In the genomic region with DNA sequence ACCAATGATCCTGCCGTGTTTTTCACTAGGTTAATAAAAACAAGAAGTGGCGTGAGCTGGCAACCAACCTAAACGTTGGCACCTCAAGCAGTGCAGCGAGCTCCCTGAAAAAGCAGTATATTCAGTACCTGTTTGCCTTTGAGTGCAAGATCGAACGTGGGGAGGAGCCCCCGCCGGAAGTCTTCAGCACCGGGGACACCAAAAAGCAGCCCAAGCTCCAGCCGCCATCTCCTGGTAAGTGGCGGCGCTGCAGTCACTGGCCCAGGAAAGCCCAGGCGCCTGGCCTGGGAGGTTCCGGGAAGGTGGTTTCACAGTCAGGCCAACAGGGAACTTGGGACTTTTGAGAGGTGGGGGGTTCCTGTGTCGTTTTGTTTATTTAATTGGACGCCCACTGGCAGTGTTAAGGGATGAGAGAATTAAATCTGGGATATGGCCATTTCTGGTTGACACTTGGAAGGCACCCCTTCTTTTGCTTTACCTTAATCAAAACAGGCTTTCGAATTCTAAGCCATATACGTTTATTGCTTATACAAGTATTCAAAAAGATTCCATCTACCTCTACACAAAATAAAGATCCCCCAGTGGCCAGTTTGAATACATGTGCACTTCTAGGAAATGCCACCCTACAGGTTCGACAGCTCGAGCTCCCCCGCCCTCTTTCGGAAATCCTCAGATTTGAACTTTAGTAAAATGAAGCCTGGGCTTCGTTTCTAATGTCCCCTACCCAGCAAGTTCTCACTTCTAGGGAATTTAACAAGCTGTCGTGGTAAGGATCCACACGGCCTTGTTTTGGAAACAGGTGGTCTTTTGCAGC, we compare ENCODE assay signal across 8 cellular contexts.
DNase-seq lines count a peak whose midpoint lies in the region; ATAC-seq and TF ChIP-seq lines count a peak whose summit lies in the region.

No MANE protein-coding gene starts in this region.

- H3K4me1 ChIP-seq in Peyer's patch, result peaks cover 0 to 28% (median 0%) of the 10 kb centered on the region in 4 donors
- no peaks in the 10 kb centered on the region for H3K4me1 ChIP-seq in neuronal stem cell (ENCODE audit: control insufficient read depth in 2 of 2, insufficient read depth in 1 of 2, low read depth in 1 of 2, low read length in 2 of 2)

- no peak overlapping the region for H3K23ac ChIP-seq in neuronal stem cell (ENCODE audit: low read depth, low read length, poor library complexity)

- no peak overlapping the region for H2BK5ac ChIP-seq in neuronal stem cell (ENCODE audit: low read length)

- H4K8ac ChIP-seq in neuronal stem cell (ENCODE audit: low read depth, low read length), result no peak overlapping the region

- H4K91ac ChIP-seq in neuronal stem cell (ENCODE audit: low read depth, low read length, poor library complexity), result no peak overlapping the region

- no peak overlapping the region for H2BK120ac ChIP-seq in neuronal stem cell (ENCODE audit: low read depth, low read length)

- no peak overlapping the region for H2BK12ac ChIP-seq in neuronal stem cell (ENCODE audit: low read length)

- TF ChIP-seq POLR2A in Peyer's patch (IDR thresholded peaks at IDR 0.05), result no peak

- peak overlapping the region in 1 of 4 donors; percentile 17 for H3K4me3 ChIP-seq in Peyer's patch
- H3K4me3 ChIP-seq in neuronal stem cell (ENCODE audit: low read length in 2 of 2), result no peak overlapping the region

- no peak overlapping the region for H2AFZ ChIP-seq in neuronal stem cell (ENCODE audit: low read length)

- no peak overlapping the region for H2AK5ac ChIP-seq in neuronal stem cell (ENCODE audit: low read depth, low read length)

- H3K27me3 ChIP-seq in Peyer's patch (no peaks in the 10 kb centered on the region), neuronal stem cell (ENCODE audit: control insufficient read depth in 3 of 3, insufficient read depth in 3 of 3, low read depth in 1 of 3, low read length in 3 of 3) (no peaks in the 10 kb centered on the region)

- H3K18ac ChIP-seq in neuronal stem cell (ENCODE audit: low read length), result no peak overlapping the region

- no peak for ATAC-seq in GM21447 (IDR thresholded peaks at IDR 0.05; ENCODE audit: unreplicated experiment)

- DNase-seq in COLO829 (ENCODE audit: low spot score) (peak; percentile 40), HT-29 (ENCODE audit: low spot score) (peak; percentile 84), Peyer's patch (peak; percentile 57 to 87 (median 85)), fibroblast of the conjunctiva (ENCODE audit: low read depth) (peak; percentile 31), neuronal stem cell (ENCODE audit: low spot score) (peak; percentile 33), stromal cell of bone marrow (ENCODE audit: low read depth) (peak; percentile 31)
- peak; percentile 43 for DNase-seq in activated T-helper 9 cell treated with anti-CD3 and anti-CD28 coated beads, Interleukin-2, amount 50 U/mL, for 16 hours (ENCODE audit: low read depth)

- H3K27ac ChIP-seq in Peyer's patch, result no peak overlapping the region
- H3K27ac ChIP-seq in neuronal stem cell (replicated peaks; ENCODE audit: low read length), result no peak overlapping the region

- TF ChIP-seq CTCF in Peyer's patch (IDR thresholded peaks at IDR 0.05), result peak; percentile 52 to 94 (median 84)

- no peaks in the 10 kb centered on the region for H3K79me1 ChIP-seq in neuronal stem cell (ENCODE audit: low read depth, low read length)

- no peak overlapping the region for H2BK15ac ChIP-seq in neuronal stem cell (ENCODE audit: low read length)

- H3K36me3 ChIP-seq in Peyer's patch, result peaks cover 0 to 39% (median 0%) of the 10 kb centered on the region in 3 donors
- H3K36me3 ChIP-seq in neuronal stem cell (replicated peaks in 1 of 2; ENCODE audit: control insufficient read depth in 2 of 2, insufficient read depth in 2 of 2, low read length in 2 of 2), result peaks cover 28 to 85% of the 10 kb centered on the region in 2 donors

- H3K9ac ChIP-seq in neuronal stem cell (ENCODE audit: low read depth, low read length, poor library complexity), result no peak overlapping the region

- H3K4ac ChIP-seq in neuronal stem cell (ENCODE audit: low read length), result no peak overlapping the region

- no peak overlapping the region for H3K4me2 ChIP-seq in neuronal stem cell (ENCODE audit: insufficient read depth, low read length, poor library complexity, severe bottlenecking)

- no CpG with 5 or more reads among the region's 25 CpGs for WGBS in neuronal stem cell (ENCODE audit: extremely low coverage in 2 of 2, insufficient read length in 2 of 2, insufficient replicate concordance in 1 of 2), 2 donors

- no peak overlapping the region for H3K14ac ChIP-seq in neuronal stem cell (ENCODE audit: low read length)

- H3K9me3 ChIP-seq in Peyer's patch, result no peaks in the 10 kb centered on the region
- H3K9me3 ChIP-seq in neuronal stem cell (replicated peaks in 1 of 2; ENCODE audit: control insufficient read depth in 2 of 2, insufficient read depth in 1 of 2, low read depth in 1 of 2, low read length in 2 of 2), result no peaks in the 10 kb centered on the region

Comparison
In these comparisons a context has a peak if more than half of its experiments do, and no peak if none do; other contexts are left out.
1. DNase-seq: peak in every context shown above with its lines; median percentile 85 in Peyer's patch; 84 in HT-29; 43 in activated T-helper 9 cell treated with anti-CD3 and anti-CD28 coated beads, Interleukin-2, amount 50 U/mL, for 16 hours; 40 in COLO829; 33 in neuronal stem cell; 31 in fibroblast of the conjunctiva; 31 in stromal cell of bone marrow.